ENCODE assay signal across 1 cellular context in genomic region chr7:132536646-132537395, GRCh38.
TF ChIP-seq lines count a peak whose summit lies in the region.

No MANE protein-coding gene starts in this region.

TF ChIP-seq in H1, 55 proteins besides CTCF, POLR2A, EP300 and RAD21:
- TF ChIP-seq RBBP5 (IDR thresholded peaks at IDR 0.05; ENCODE audit: borderline replicate concordance, low read depth, low read length), result no peak
- no peak for TF ChIP-seq JUND (IDR thresholded peaks at IDR 0.05; ENCODE audit: low read length)
TF ChIP-seq in H1: peak in this region for 0.
